ENCODE assay signal across 2 cellular contexts in the genomic region with DNA sequence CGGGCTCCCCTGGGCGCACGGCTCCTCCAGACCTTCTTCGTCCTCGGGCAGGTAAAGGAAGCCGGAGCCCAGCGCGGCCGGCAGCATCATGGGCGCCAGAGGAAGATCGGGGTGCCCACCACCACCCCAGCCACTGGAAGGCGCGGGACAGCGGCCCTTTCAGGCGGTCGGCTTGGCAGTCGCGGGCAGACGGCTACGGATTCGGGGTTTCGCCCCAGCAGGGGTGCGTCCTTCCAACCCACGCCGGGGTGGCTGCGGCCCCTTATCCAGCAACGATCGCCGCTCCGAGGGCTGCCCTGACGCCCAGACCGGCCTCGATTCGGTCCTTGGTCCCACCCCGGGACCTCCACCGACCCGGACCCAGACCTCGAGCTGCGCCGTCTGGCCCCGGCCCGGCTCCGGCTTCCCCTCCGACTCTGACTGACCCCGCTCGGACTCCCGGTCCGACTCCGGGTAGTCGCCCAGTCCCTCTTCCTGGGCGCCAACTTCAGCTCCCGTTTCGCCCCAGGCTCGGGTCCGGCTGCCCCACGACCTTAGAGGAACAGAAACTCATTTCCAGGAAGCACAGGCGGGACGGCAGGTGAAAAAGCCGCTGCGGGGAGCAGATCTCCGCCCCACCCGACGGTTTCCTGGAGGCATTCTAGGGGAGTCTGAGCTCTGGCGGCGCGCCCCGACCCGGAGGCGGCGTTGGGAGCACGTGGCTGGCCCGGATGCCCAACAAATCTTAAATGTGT.
TF ChIP-seq lines count a peak whose summit lies in the region.

No MANE protein-coding gene starts in this region.

TF ChIP-seq in IMR-90, 13 proteins besides CTCF, POLR2A, EP300 and RAD21:
- TF ChIP-seq MAZ (IDR thresholded peaks at IDR 0.05; ENCODE audit: borderline replicate concordance, low read depth, low read length) (no peak), MXI1 (IDR thresholded peaks at IDR 0.05; ENCODE audit: borderline replicate concordance, low read depth, low read length) (no peak), RFX5 (IDR thresholded peaks at IDR 0.05; ENCODE audit: low read depth, low read length) (no peak), NFE2L2 (IDR thresholded peaks at IDR 0.05; ENCODE audit: low read depth, low read length) (no peak), CEBPB (IDR thresholded peaks at IDR 0.05; ENCODE audit: low read depth, low read length) (no peak), SMC3 (IDR thresholded peaks at IDR 0.05; ENCODE audit: low read depth, low read length) (no peak), FOS (IDR thresholded peaks at IDR 0.05; ENCODE audit: low read depth, low read length) (no peak), BHLHE40 (IDR thresholded peaks at IDR 0.05; ENCODE audit: low read depth, low read length) (no peak), RCOR1 (IDR thresholded peaks at IDR 0.05; ENCODE audit: insufficient replicate concordance, low read length) (no peak), MAFK (IDR thresholded peaks at IDR 0.05; ENCODE audit: low read depth, low read length) (no peak), CHD1 (IDR thresholded peaks at IDR 0.05; ENCODE audit: low read depth, low read length) (no peak)
- TF ChIP-seq, protein P1, sequence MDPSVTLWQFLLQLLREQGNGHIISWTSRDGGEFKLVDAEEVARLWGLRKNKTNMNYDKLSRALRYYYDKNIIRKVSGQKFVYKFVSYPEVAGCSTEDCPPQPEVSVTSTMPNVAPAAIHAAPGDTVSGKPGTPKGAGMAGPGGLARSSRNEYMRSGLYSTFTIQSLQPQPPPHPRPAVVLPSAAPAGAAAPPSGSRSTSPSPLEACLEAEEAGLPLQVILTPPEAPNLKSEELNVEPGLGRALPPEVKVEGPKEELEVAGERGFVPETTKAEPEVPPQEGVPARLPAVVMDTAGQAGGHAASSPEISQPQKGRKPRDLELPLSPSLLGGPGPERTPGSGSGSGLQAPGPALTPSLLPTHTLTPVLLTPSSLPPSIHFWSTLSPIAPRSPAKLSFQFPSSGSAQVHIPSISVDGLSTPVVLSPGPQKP (IDR thresholded peaks at IDR 0.05; ENCODE audit: borderline replicate concordance, low read depth, low read length) = no peak
- TF ChIP-seq, protein P2, sequence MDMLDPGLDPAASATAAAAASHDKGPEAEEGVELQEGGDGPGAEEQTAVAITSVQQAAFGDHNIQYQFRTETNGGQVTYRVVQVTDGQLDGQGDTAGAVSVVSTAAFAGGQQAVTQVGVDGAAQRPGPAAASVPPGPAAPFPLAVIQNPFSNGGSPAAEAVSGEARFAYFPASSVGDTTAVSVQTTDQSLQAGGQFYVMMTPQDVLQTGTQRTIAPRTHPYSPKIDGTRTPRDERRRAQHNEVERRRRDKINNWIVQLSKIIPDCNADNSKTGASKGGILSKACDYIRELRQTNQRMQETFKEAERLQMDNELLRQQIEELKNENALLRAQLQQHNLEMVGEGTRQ (IDR thresholded peaks at IDR 0.05; ENCODE audit: low read depth, low read length) = no peak

TF ChIP-seq in HepG2, 621 proteins besides CTCF, POLR2A, EP300 and RAD21:
- TF ChIP-seq KLF11 (CRISPR knock-in tag; IDR thresholded peaks at IDR 0.05) (no peak), NRL (CRISPR knock-in tag; IDR thresholded peaks at IDR 0.05; ENCODE audit: borderline replicate concordance) (no peak), MAZ (IDR thresholded peaks at IDR 0.05; ENCODE audit: borderline replicate concordance, low read depth, low read length) (no peak), MAZ (CRISPR knock-in tag; IDR thresholded peaks at IDR 0.05; ENCODE audit: low read depth) (no peak), NR2F6 (IDR thresholded peaks at IDR 0.05) (no peak), NR2F6 (CRISPR knock-in tag; IDR thresholded peaks at IDR 0.05) (no peak), ZNF33A (CRISPR knock-in tag; IDR thresholded peaks at IDR 0.05; ENCODE audit: borderline replicate concordance) (no peak), HMG20A (CRISPR knock-in tag; IDR thresholded peaks at IDR 0.05; ENCODE audit: borderline replicate concordance) (no peak), ELF4 (CRISPR knock-in tag; IDR thresholded peaks at IDR 0.05; ENCODE audit: borderline replicate concordance) (no peak), ZSCAN29 (CRISPR knock-in tag; conservative IDR thresholded peaks at IDR 0.05) (no peak), RFX3 (CRISPR knock-in tag; IDR thresholded peaks at IDR 0.05) (no peak), ZNF572 (CRISPR knock-in tag; IDR thresholded peaks at IDR 0.05) (no peak), JUND (CRISPR knock-in tag; IDR thresholded peaks at IDR 0.05) (no peak), MED8 (CRISPR knock-in tag; IDR thresholded peaks at IDR 0.05; ENCODE audit: insufficient replicate concordance) (no peak), ZNF292 (CRISPR knock-in tag; IDR thresholded peaks at IDR 0.05; ENCODE audit: borderline replicate concordance, low read depth) (no peak), THAP11 (CRISPR knock-in tag; IDR thresholded peaks at IDR 0.05) (no peak), AHR (CRISPR knock-in tag; IDR thresholded peaks at IDR 0.05) (no peak), RXRA (CRISPR knock-in tag; IDR thresholded peaks at IDR 0.05) (peak; percentile 6; the same call in 1 of the 2 replicates), ZNF747 (CRISPR knock-in tag; IDR thresholded peaks at IDR 0.05; ENCODE audit: borderline replicate concordance) (no peak), HNRNPL (IDR thresholded peaks at IDR 0.05; ENCODE audit: low read depth, low read length) (no peak), ZNF496 (CRISPR knock-in tag; IDR thresholded peaks at IDR 0.05; ENCODE audit: insufficient replicate concordance) (no peak), HNRNPLL (IDR thresholded peaks at IDR 0.05; ENCODE audit: low read depth, low read length, poor library complexity, severe bottlenecking) (peak; percentile 4)
- TF ChIP-seq, protein P3, sequence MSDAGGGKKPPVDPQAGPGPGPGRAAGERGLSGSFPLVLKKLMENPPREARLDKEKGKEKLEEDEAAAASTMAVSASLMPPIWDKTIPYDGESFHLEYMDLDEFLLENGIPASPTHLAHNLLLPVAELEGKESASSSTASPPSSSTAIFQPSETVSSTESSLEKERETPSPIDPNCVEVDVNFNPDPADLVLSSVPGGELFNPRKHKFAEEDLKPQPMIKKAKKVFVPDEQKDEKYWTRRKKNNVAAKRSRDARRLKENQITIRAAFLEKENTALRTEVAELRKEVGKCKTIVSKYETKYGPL (CRISPR knock-in tag; IDR thresholded peaks at IDR 0.05) = no peak
- TF ChIP-seq, protein P4, sequence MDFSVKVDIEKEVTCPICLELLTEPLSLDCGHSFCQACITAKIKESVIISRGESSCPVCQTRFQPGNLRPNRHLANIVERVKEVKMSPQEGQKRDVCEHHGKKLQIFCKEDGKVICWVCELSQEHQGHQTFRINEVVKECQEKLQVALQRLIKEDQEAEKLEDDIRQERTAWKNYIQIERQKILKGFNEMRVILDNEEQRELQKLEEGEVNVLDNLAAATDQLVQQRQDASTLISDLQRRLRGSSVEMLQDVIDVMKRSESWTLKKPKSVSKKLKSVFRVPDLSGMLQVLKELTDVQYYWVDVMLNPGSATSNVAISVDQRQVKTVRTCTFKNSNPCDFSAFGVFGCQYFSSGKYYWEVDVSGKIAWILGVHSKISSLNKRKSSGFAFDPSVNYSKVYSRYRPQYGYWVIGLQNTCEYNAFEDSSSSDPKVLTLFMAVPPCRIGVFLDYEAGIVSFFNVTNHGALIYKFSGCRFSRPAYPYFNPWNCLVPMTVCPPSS (IDR thresholded peaks at IDR 0.05) = no peak
- TF ChIP-seq, protein P5, sequence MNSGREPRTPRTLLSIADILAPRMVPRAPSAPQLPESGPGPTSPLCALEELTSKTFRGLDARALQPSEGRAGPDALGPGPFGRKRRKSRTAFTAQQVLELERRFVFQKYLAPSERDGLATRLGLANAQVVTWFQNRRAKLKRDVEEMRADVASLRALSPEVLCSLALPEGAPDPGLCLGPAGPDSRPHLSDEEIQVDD (CRISPR knock-in tag; IDR thresholded peaks at IDR 0.05; ENCODE audit: borderline replicate concordance) = no peak
- TF ChIP-seq, protein P6, sequence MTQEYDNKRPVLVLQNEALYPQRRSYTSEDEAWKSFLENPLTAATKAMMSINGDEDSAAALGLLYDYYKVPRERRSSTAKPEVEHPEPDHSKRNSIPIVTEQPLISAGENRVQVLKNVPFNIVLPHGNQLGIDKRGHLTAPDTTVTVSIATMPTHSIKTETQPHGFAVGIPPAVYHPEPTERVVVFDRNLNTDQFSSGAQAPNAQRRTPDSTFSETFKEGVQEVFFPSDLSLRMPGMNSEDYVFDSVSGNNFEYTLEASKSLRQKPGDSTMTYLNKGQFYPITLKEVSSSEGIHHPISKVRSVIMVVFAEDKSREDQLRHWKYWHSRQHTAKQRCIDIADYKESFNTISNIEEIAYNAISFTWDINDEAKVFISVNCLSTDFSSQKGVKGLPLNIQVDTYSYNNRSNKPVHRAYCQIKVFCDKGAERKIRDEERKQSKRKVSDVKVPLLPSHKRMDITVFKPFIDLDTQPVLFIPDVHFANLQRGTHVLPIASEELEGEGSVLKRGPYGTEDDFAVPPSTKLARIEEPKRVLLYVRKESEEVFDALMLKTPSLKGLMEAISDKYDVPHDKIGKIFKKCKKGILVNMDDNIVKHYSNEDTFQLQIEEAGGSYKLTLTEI (CRISPR knock-in tag; conservative IDR thresholded peaks at IDR 0.05) = no peak
- TF ChIP-seq, protein P7, sequence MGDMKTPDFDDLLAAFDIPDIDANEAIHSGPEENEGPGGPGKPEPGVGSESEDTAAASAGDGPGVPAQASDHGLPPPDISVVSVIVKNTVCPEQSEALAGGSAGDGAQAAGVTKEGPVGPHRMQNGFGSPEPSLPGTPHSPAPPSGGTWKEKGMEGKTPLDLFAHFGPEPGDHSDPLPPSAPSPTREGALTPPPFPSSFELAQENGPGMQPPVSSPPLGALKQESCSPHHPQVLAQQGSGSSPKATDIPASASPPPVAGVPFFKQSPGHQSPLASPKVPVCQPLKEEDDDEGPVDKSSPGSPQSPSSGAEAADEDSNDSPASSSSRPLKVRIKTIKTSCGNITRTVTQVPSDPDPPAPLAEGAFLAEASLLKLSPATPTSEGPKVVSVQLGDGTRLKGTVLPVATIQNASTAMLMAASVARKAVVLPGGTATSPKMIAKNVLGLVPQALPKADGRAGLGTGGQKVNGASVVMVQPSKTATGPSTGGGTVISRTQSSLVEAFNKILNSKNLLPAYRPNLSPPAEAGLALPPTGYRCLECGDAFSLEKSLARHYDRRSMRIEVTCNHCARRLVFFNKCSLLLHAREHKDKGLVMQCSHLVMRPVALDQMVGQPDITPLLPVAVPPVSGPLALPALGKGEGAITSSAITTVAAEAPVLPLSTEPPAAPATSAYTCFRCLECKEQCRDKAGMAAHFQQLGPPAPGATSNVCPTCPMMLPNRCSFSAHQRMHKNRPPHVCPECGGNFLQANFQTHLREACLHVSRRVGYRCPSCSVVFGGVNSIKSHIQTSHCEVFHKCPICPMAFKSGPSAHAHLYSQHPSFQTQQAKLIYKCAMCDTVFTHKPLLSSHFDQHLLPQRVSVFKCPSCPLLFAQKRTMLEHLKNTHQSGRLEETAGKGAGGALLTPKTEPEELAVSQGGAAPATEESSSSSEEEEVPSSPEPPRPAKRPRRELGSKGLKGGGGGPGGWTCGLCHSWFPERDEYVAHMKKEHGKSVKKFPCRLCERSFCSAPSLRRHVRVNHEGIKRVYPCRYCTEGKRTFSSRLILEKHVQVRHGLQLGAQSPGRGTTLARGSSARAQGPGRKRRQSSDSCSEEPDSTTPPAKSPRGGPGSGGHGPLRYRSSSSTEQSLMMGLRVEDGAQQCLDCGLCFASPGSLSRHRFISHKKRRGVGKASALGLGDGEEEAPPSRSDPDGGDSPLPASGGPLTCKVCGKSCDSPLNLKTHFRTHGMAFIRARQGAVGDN (CRISPR knock-in tag; IDR thresholded peaks at IDR 0.05) = peak; percentile 26; the same call in 1 of the 2 replicates
